Comparison of ENCODE assay signal across 10 cellular contexts in genomic region chr9:74556685-74557084, GRCh38. TPM values are rescaled to one million over a fixed set of nuclear protein-coding genes. Genes with fewer than 3 reads are reported as not detected.
DNase-seq lines count a peak whose midpoint lies in the region; ATAC-seq and FAIRE-seq lines count a peak whose summit lies in the region.
"Had no signal": no experiment of that assay in that cellular context is flagged by ENCODE, and none has a peak within 500 bp of the region (broad histone marks: within the 10 kb centered on the region; RNA-seq: fewer than 3 reads in every experiment).

No MANE protein-coding gene starts in this region.

- FAIRE-seq in GM19239 (lab: Jason Lieb, UNC), result no peak

- ATAC-seq in GM21619 (IDR thresholded peaks at IDR 0.05; ENCODE audit: unreplicated experiment) (peak; percentile 83), HG03196 (IDR thresholded peaks at IDR 0.05; ENCODE audit: unreplicated experiment) (peak; percentile 81)

- DNase-seq in activated T-cell treated with anti-CD3 and anti-CD28 coated beads for 48 hours (ENCODE audit: low read depth) (peak; percentile 4), renal cortical epithelial cell (ENCODE audit: low read depth) (peak; percentile 0), Kasumi-1 (lab: John Stamatoyannopoulos, UW) (no peak), DMS53 (lab: John Stamatoyannopoulos, UW) (no peak), GM19239 (ENCODE audit: insufficient read length, low spot score) (no peak)
- DNase-seq in activated T-cell treated with anti-CD3 and anti-CD28 coated beads, Interleukin-2, amount 50 U/mL, for 1 hour, result no peak
- DNase-seq: activated naive CD4-positive, alpha-beta T cell treated with anti-CD3 and anti-CD28 coated beads, Interleukin-2, amount 50 U/mL, for 16 hours; NCI-H510A treated with DMSO at 0.1 percent for 48 hours had no signal

RNA-seq across cellular contexts. Expression of gene RORB, which starts 59.5 kb away (rescaled TPM):
- not detected in 2 replicates for total RNA-seq in renal cortical epithelial cell

Comparison
In these comparisons a context has a peak if more than half of its experiments do, and no peak if none do; other contexts are left out.
1. DNase-seq: peak in activated T-cell treated with anti-CD3 and anti-CD28 coated beads for 48 hours (single experiment) and renal cortical epithelial cell (single experiment); none in activated T-cell treated with anti-CD3 and anti-CD28 coated beads, Interleukin-2, amount 50 U/mL, for 1 hour (single experiment), Kasumi-1 (0 of 2), DMS53 (single experiment) and GM19239 (single experiment).